Comparison of ENCODE assay signal across 1 cellular context in the genomic region with DNA sequence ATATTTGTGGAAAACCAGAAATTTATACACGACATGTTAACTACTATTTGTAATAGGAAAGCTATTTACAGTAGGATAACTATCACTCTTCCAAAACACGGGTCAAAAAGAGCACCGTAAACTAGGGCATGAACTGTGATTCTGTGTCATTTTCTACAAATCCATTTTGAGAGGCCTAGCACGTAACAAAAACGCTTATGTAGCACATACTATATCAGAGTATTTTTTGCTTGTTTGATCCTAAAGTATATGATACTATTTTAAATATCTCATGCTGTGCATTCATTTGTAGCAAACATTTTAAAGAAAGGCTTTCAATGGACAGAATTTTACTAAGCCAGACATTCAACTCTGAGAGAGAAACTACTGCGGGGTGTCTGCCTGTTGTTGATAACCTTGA.
TF ChIP-seq lines count a peak whose summit lies in the region.

No MANE protein-coding gene starts in this region.

TF ChIP-seq in K562, 482 proteins besides CTCF, POLR2A, EP300 and RAD21:
- TF ChIP-seq ZNF3 (CRISPR knock-in tag; IDR thresholded peaks at IDR 0.05) (no peak), ZNF316 (IDR thresholded peaks at IDR 0.05) (peak; percentile 8; the same call in 1 of the 2 replicates)
